In the genomic region with DNA sequence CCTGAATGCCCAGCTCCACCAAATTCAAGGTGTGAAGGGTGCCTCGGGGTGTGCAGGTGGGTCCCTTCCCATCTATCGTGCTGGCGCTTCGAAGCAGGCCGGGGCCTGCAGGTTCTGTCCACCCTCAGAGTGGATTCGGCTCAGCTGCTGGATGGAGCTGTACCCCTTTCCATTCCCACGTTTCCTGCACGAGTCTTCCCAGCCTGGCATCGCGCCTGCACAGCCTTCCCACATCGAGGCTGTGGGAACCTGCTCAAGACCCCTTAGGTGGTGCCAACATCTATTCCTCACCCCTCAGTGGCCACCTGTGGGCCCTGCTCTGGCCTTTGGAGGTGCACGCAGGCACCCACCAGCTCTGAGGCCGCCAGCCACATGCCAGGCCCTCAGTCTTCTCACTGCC, we compare ENCODE assay signal across 15 cellular contexts.
DNase-seq lines count a peak whose midpoint lies in the region; ATAC-seq, FAIRE-seq and TF ChIP-seq lines count a peak whose summit lies in the region.
"Had no signal": no experiment of that assay in that cellular context is flagged by ENCODE, and none has a peak within 500 bp of the region (broad histone marks: within the 10 kb centered on the region; RNA-seq: fewer than 3 reads in every experiment).

No MANE protein-coding gene starts in this region.

- no peak for TF ChIP-seq CTCF in IMR-90 (conservative IDR thresholded peaks at IDR 0.05; ENCODE audit: low read depth, low read length)
- no peak for TF ChIP-seq CTCF in H1 (IDR thresholded peaks at IDR 0.05; ENCODE audit: control extremely low read depth in 1 of 3, insufficient read depth in 1 of 3, low read depth in 1 of 3, low read length in 3 of 3)
- TF ChIP-seq CTCF in neural progenitor cell (IDR thresholded peaks at IDR 0.05) = no peak

- no peak overlapping the region for H2BK120ac ChIP-seq in IMR-90 (ENCODE audit: low read depth, low read length)
- H2BK120ac ChIP-seq in H1 (replicated peaks; ENCODE audit: low read depth, low read length) = no peak overlapping the region
- no peak overlapping the region for H2BK120ac ChIP-seq in mesenchymal stem cell (ENCODE audit: low read depth, low read length)

- H3K27ac ChIP-seq in IMR-90 (ENCODE audit: insufficient read depth, low read length) (no peak overlapping the region), H1 (ENCODE audit: low read depth, low read length) (no peak overlapping the region), neural progenitor cell (no peak overlapping the region), mesenchymal stem cell (ENCODE audit: low read length, poor library complexity, severe bottlenecking) (no peak overlapping the region)
- H3K27ac ChIP-seq: A549, HL-60 had no signal

- BruUV-seq in IMR-90 (replicated peaks; lab: Mats Ljungman, UMichigan) = no TSS peak

- no peaks in the 10 kb centered on the region for H3K79me1 ChIP-seq in IMR-90 (ENCODE audit: low read depth in 1 of 2, low read length in 2 of 2)
- no peaks in the 10 kb centered on the region for H3K79me1 ChIP-seq in H1 (ENCODE audit: low read depth, low read length)
- no peaks in the 10 kb centered on the region for H3K79me1 ChIP-seq in mesenchymal stem cell (replicated peaks; ENCODE audit: low read length, poor library complexity, severe bottlenecking)

- H4K5ac ChIP-seq in IMR-90 (ENCODE audit: low read depth, low read length) = no peak overlapping the region
- H4K5ac ChIP-seq in H1 (ENCODE audit: insufficient read length, low read depth, low read length) = no peak overlapping the region

- H2BK15ac ChIP-seq in IMR-90 (ENCODE audit: low read depth, low read length) (no peak overlapping the region), H1 (ENCODE audit: low read length) (no peak overlapping the region), mesenchymal stem cell (ENCODE audit: low read depth, poor library complexity, severe bottlenecking) (no peak overlapping the region)

- H2BK12ac ChIP-seq in H1 (ENCODE audit: low read depth, low read length) = no peak overlapping the region
- H2BK12ac ChIP-seq in mesenchymal stem cell (ENCODE audit: low read length in 2 of 2) = no peak overlapping the region

- intact Hi-C loops in IMR-90 (cut with micrococcal nuclease) = no loop called here

- no peak overlapping the region for H3K14ac ChIP-seq in IMR-90 (replicated peaks; ENCODE audit: low read depth, low read length)
- no peak overlapping the region for H3K14ac ChIP-seq in H1 (ENCODE audit: insufficient read length)
- no peak overlapping the region for H3K14ac ChIP-seq in mesenchymal stem cell (ENCODE audit: low read length in 2 of 2)

- H2AK9ac ChIP-seq in IMR-90 (replicated peaks; ENCODE audit: low read depth, low read length, poor library complexity) = no peak overlapping the region

- H3K9me3 ChIP-seq in IMR-90 (ENCODE audit: control insufficient read depth, insufficient read depth, low read length) (no peaks in the 10 kb centered on the region), H1 (ENCODE audit: insufficient read depth in 2 of 2, low read depth in 1 of 2, low read length in 1 of 2) (no peaks in the 10 kb centered on the region), neural progenitor cell (ENCODE audit: low read depth) (no peaks in the 10 kb centered on the region), mesenchymal stem cell (ENCODE audit: control insufficient read depth, low read length) (no peaks in the 10 kb centered on the region)
- H3K9me3 ChIP-seq: A549, BE2C, Caco-2 had no signal

- ATAC-seq in IMR-90 (ENCODE audit: low read depth) = no peak
- ATAC-seq: A549, HCT116 had no signal

- H2BK20ac ChIP-seq in IMR-90 (ENCODE audit: low read depth, low read length) (no peak overlapping the region), H1 (ENCODE audit: low read length) (no peak overlapping the region)

- H3K27me3 ChIP-seq in IMR-90 (ENCODE audit: control insufficient read depth, insufficient read depth, low read length) (peaks cover 57% of the 10 kb centered on the region), H1 (replicated peaks in 1 of 4; ENCODE audit: control insufficient read depth in 3 of 4, extremely low read depth in 1 of 4, insufficient read depth in 3 of 4, low read length in 3 of 4) (no peaks in the 10 kb centered on the region), neural progenitor cell (no peaks in the 10 kb centered on the region), mesenchymal stem cell (ENCODE audit: control insufficient read depth in 1 of 2, insufficient read depth in 1 of 2, low read length in 2 of 2) (peaks cover 30 to 71% of the 10 kb centered on the region in 2 experiments)
- H3K27me3 ChIP-seq: BE2C had no signal

- dilution Hi-C loops in IMR-90 (cut with HindIII; ENCODE audit: low sequenced_read_pairs, unreplicated experiment) = no loop called here

- peaks cover 4% of the 10 kb centered on the region for H3K4me1 Mint-ChIP-seq in neural progenitor cell
- H3K4me1 Mint-ChIP-seq in activated T-cell treated with anti-CD3 and anti-CD28 coated beads, Interleukin-2, amount 50 U/mL, for 24 hours (ENCODE audit: low read depth) = peaks cover 24% of the 10 kb centered on the region

- H3K4ac ChIP-seq in IMR-90 (ENCODE audit: low read depth, low read length) = no peak overlapping the region
- no peak overlapping the region for H3K4ac ChIP-seq in H1 (replicated peaks; ENCODE audit: insufficient read length, low read depth, low read length)
- H3K4ac ChIP-seq in mesenchymal stem cell (ENCODE audit: low read depth in 1 of 2, low read length in 2 of 2) = no peak overlapping the region

- H4K91ac ChIP-seq in IMR-90 (ENCODE audit: insufficient read depth, low read depth, low read length) (no peak overlapping the region), H1 (replicated peaks; ENCODE audit: insufficient read length, low read length) (peak overlapping the region; percentile 50), mesenchymal stem cell (ENCODE audit: low read length) (no peak overlapping the region)

- H3K18ac ChIP-seq in IMR-90 (ENCODE audit: low read depth, low read length) (no peak overlapping the region), H1 (ENCODE audit: extremely low read depth, low read length) (no peak overlapping the region), mesenchymal stem cell (ENCODE audit: low read depth in 1 of 2, low read length in 2 of 2) (no peak overlapping the region)

- FAIRE-seq in H1 (lab: Jason Lieb, UNC) = no peak
- FAIRE-seq: A549, GM19239 had no signal

- H4K8ac ChIP-seq in IMR-90 (ENCODE audit: low read depth in 2 of 2, low read length in 2 of 2) (no peak overlapping the region), H1 (ENCODE audit: extremely low read depth, insufficient read depth, low read length) (no peak overlapping the region), mesenchymal stem cell (ENCODE audit: low read length) (no peak overlapping the region)

- no peaks in the 10 kb centered on the region for H3K9me1 ChIP-seq in IMR-90 (ENCODE audit: insufficient read depth, low read length)

- H2AFZ ChIP-seq in IMR-90 (replicated peaks; ENCODE audit: low read length, poor library complexity) = peak overlapping the region; percentile 49
- no peak overlapping the region for H2AFZ ChIP-seq in H1 (ENCODE audit: low read length)
- no peak overlapping the region for H2AFZ ChIP-seq in neural progenitor cell (replicated peaks)
- no peak overlapping the region for H2AFZ ChIP-seq in mesenchymal stem cell (ENCODE audit: low read depth, low read length)

- H3K9me3 Mint-ChIP-seq in neural progenitor cell = no peaks in the 10 kb centered on the region
- no peaks in the 10 kb centered on the region for H3K9me3 Mint-ChIP-seq in activated T-cell treated with anti-CD3 and anti-CD28 coated beads, Interleukin-2, amount 50 U/mL, for 24 hours
- H3K9me3 Mint-ChIP-seq: CD8-positive, alpha-beta memory T cell had no signal

- H3K36me3 ChIP-seq in IMR-90 (ENCODE audit: control insufficient read depth, insufficient read depth, low read length) = no peaks in the 10 kb centered on the region
- H3K36me3 ChIP-seq in H1 (ENCODE audit: control insufficient read depth in 2 of 4, insufficient read depth in 4 of 4, low read length in 3 of 4) = no peaks in the 10 kb centered on the region
- H3K36me3 ChIP-seq in neural progenitor cell = no peaks in the 10 kb centered on the region
- H3K36me3 ChIP-seq in mesenchymal stem cell (ENCODE audit: control insufficient read depth in 1 of 2, insufficient read depth in 2 of 2, low read depth in 1 of 2, low read length in 2 of 2) = no peaks in the 10 kb centered on the region
- H3K36me3 ChIP-seq: BE2C had no signal

- CTCF ChIA-PET in IMR-90 (lab: Yijun Ruan, JAX) = no interaction called here
- CTCF ChIA-PET in H1 (lab: Charles Lee; ENCODE audit: partially characterized antibody) = interaction anchor here (1.4 to 4.2 kb wide), 3 partner anchors 7 to 21 kb away, joined by 5 to 18 read pairs (median 6); no protein-coding TSS in a partner anchor

- H3K23ac ChIP-seq in IMR-90 (ENCODE audit: low read depth, low read length) (no peak overlapping the region), H1 (ENCODE audit: insufficient read length) (no peak overlapping the region), mesenchymal stem cell (ENCODE audit: low read length in 2 of 2) (no peak overlapping the region)

- H2AK5ac ChIP-seq in IMR-90 (ENCODE audit: low read depth, low read length) = no peak overlapping the region
- H2AK5ac ChIP-seq in H1 (ENCODE audit: low read depth, low read length) = no peak overlapping the region
- no peak overlapping the region for H2AK5ac ChIP-seq in mesenchymal stem cell (ENCODE audit: low read length, severe bottlenecking)

- in situ Hi-C loops in IMR-90 (cut with MboI; ENCODE audit: low sequenced_read_pairs) = no loop called here

- H4K20me1 ChIP-seq in IMR-90 (ENCODE audit: insufficient read depth, low read length) (no peaks in the 10 kb centered on the region), H1 (replicated peaks in 1 of 2; ENCODE audit: control insufficient read depth in 1 of 2, insufficient read depth in 2 of 2, low read length in 2 of 2) (no peaks in the 10 kb centered on the region), neural progenitor cell (ENCODE audit: low read depth) (no peaks in the 10 kb centered on the region)

- no peaks in the 10 kb centered on the region for H3K23me2 ChIP-seq in H1 (ENCODE audit: low read depth, low read length)

- H3K4me1 ChIP-seq in IMR-90 (ENCODE audit: control insufficient read depth, insufficient read depth, low read length) (no peaks in the 10 kb centered on the region), H1 (replicated peaks in 1 of 4; ENCODE audit: control insufficient read depth in 3 of 4, insufficient read depth in 4 of 4, low read length in 3 of 4) (peaks cover 0 to 3% (median 2%) of the 10 kb centered on the region in 4 experiments; a peak in 3 of 7 replicates), neural progenitor cell (no peaks in the 10 kb centered on the region), mesenchymal stem cell (ENCODE audit: control insufficient read depth, insufficient read depth, low read depth, low read length) (no peaks in the 10 kb centered on the region)
- H3K4me1 ChIP-seq: BE2C, Caco-2 had no signal

- no peaks in the 10 kb centered on the region for H3K36me3 Mint-ChIP-seq in neural progenitor cell
- no peaks in the 10 kb centered on the region for H3K36me3 Mint-ChIP-seq in activated T-cell treated with anti-CD3 and anti-CD28 coated beads, Interleukin-2, amount 50 U/mL, for 24 hours (ENCODE audit: low read depth)
- H3K36me3 Mint-ChIP-seq: CD8-positive, alpha-beta memory T cell had no signal

- H3K9ac ChIP-seq in IMR-90 (ENCODE audit: low read depth, low read length) (no peak overlapping the region), H1 (replicated peaks in 1 of 4; ENCODE audit: extremely low read depth in 1 of 4, low read depth in 3 of 4, low read length in 3 of 4) (no peak overlapping the region), neural progenitor cell (no peak overlapping the region), mesenchymal stem cell (ENCODE audit: low read length) (no peak overlapping the region)

- no peak for DNase-seq in IMR-90
- DNase-seq in H1 (ENCODE audit: low read depth in 1 of 2, low spot score in 2 of 2) = peak in 1 of 2 experiments; percentile 23
- no peak for DNase-seq in neural progenitor cell (ENCODE audit: low spot score)
- no peak for DNase-seq in activated T-cell treated with anti-CD3 and anti-CD28 coated beads, Interleukin-2, amount 50 U/mL, for 24 hours
- no peak for DNase-seq in NCI-H1436 treated with DMSO at 0.1 percent for 48 hours (lab: John Stamatoyannopoulos, UW)
- no peak for DNase-seq in mesenchymal stem cell
- DNase-seq: BE2C; Caco-2; CD8-positive, alpha-beta memory T cell; DND-41; GDM1 had no signal

- peak overlapping the region; percentile 23 for H3K27ac Mint-ChIP-seq in neural progenitor cell
- H3K27ac Mint-ChIP-seq in activated T-cell treated with anti-CD3 and anti-CD28 coated beads, Interleukin-2, amount 50 U/mL, for 24 hours = no peak overlapping the region

- TF ChIP-seq RAD21 in IMR-90 (IDR thresholded peaks at IDR 0.05; ENCODE audit: low read length) (no peak), H1 (IDR thresholded peaks at IDR 0.05 in 1 of 2, conservative IDR thresholded peaks at IDR 0.05 in 1 of 2; ENCODE audit: low read depth in 2 of 2, low read length in 2 of 2) (no peak)

- TF ChIP-seq POLR2A in IMR-90 (IDR thresholded peaks at IDR 0.05; ENCODE audit: low read depth, low read length) (no peak), H1 (IDR thresholded peaks at IDR 0.05; ENCODE audit: control extremely low read depth in 1 of 2, low read depth in 2 of 2, low read length in 2 of 2) (no peak)

- peaks cover 7% of the 10 kb centered on the region for H3K27me3 Mint-ChIP-seq in neural progenitor cell (ENCODE audit: insufficient read depth, low read depth)
- no peaks in the 10 kb centered on the region for H3K27me3 Mint-ChIP-seq in activated T-cell treated with anti-CD3 and anti-CD28 coated beads, Interleukin-2, amount 50 U/mL, for 24 hours
- H3K27me3 Mint-ChIP-seq: CD8-positive, alpha-beta memory T cell had no signal

- H3K4me2 ChIP-seq in IMR-90 (ENCODE audit: low read depth, low read length) (no peak overlapping the region), H1 (ENCODE audit: insufficient read depth in 1 of 2, low read depth in 2 of 2, low read length in 2 of 2) (no peak overlapping the region), neural progenitor cell (no peak overlapping the region), mesenchymal stem cell (ENCODE audit: low read length, poor library complexity, severe bottlenecking) (no peak overlapping the region)
- H3K4me2 ChIP-seq: A549 had no signal

- TF ChIP-seq EP300 in H1 (IDR thresholded peaks at IDR 0.05; ENCODE audit: borderline replicate concordance in 1 of 2, low read depth in 2 of 2, low read length in 2 of 2) = no peak

- H3F3A ChIP-seq in neural progenitor cell (ENCODE audit: low read depth) = no peaks in the 10 kb centered on the region

- no peaks in the 10 kb centered on the region for H3K79me2 ChIP-seq in H1 (ENCODE audit: control insufficient read depth in 1 of 2, insufficient read depth in 2 of 2, low read length in 2 of 2)
- no peaks in the 10 kb centered on the region for H3K79me2 ChIP-seq in neural progenitor cell (ENCODE audit: low read depth)

- no peak overlapping the region for H3K4me3 Mint-ChIP-seq in neural progenitor cell
- no peak overlapping the region for H3K4me3 Mint-ChIP-seq in activated T-cell treated with anti-CD3 and anti-CD28 coated beads, Interleukin-2, amount 50 U/mL, for 24 hours
- H3K4me3 Mint-ChIP-seq: CD8-positive, alpha-beta memory T cell had no signal

- H2BK5ac ChIP-seq in IMR-90 (ENCODE audit: low read depth, low read length, poor library complexity, severe bottlenecking) (no peak overlapping the region), H1 (ENCODE audit: low read depth, low read length) (no peak overlapping the region), mesenchymal stem cell (ENCODE audit: low read depth, low read length, poor library complexity, severe bottlenecking) (no peak overlapping the region)

- no peak overlapping the region for H3K4me3 ChIP-seq in IMR-90 (ENCODE audit: insufficient read depth, low read depth, low read length)
- no peak overlapping the region for H3K4me3 ChIP-seq in H1 (ENCODE audit: extremely low read depth in 1 of 4, insufficient read depth in 2 of 4, low read depth in 3 of 4, low read length in 4 of 4)
- H3K4me3 ChIP-seq in neural progenitor cell = no peak overlapping the region
- no peak overlapping the region for H3K4me3 ChIP-seq in mesenchymal stem cell (ENCODE audit: insufficient read depth in 1 of 2, low read depth in 1 of 2, low read length in 2 of 2)
- H3K4me3 ChIP-seq: A549 had no signal

- WGBS in IMR-90 (ENCODE audit: extremely low coverage in 2 of 2, insufficient read length in 1 of 2), 2 experiments = 68% methylated on average over 10 of the region's 13 CpGs; no CpG with 5 or more reads in 1 of the 2 experiments
- 80% methylated on average over 13 of the region's 13 CpGs; no CpG with 5 or more reads in 1 of the 2 experiments for WGBS in H1 (ENCODE audit: extremely low coverage in 1 of 2, insufficient coverage in 1 of 2, insufficient read length in 1 of 2, insufficient replicate concordance in 2 of 2, low coverage in 1 of 2, low lambda C conversion rate in 2 of 2, missing lambda C conversion rate in 1 of 2), 2 experiments
- 81% methylated on average over 13 of the region's 13 CpGs for WGBS in mesenchymal stem cell

- H3K56ac ChIP-seq in IMR-90 (ENCODE audit: extremely low read depth, insufficient read depth, low read length) = no peak overlapping the region
- no peak overlapping the region for H3K56ac ChIP-seq in H1 (replicated peaks; ENCODE audit: insufficient read length, low read depth, low read length)

- POLR2A ChIA-PET in IMR-90 (lab: Charles Lee; ENCODE audit: unreplicated experiment) = no interaction called here
- POLR2A ChIA-PET in H1 (lab: Charles Lee; ENCODE audit: partially characterized antibody) = interaction anchor here (0.6 kb wide), 1 partner anchor 31 kb away, joined by 3 read pairs; no protein-coding TSS in a partner anchor
